8 cellular contexts compared by ENCODE assay signal in genomic region chr9:121269030-121269887, GRCh38.
A peak's percentile ranks its signal among the peaks of the same experiment; 100 is the strongest.
DNase-seq lines count a peak whose midpoint lies in the region; ATAC-seq and TF ChIP-seq lines count a peak whose summit lies in the region.

No MANE protein-coding gene starts in this region.

- peak; percentile 2 to 12 for ATAC-seq in stimulated activated naive B cell treated with anti-CD40 and anti-IgM and Interleukin-4, amounts not matched to agents 10 μg/mL and 1 μg/mL and 100 μg/mL, for 72 hours (replicated peaks)
- ATAC-seq in GM19035 (IDR thresholded peaks at IDR 0.05; ENCODE audit: unreplicated experiment) (no peak), HG03469 (IDR thresholded peaks at IDR 0.05; ENCODE audit: unreplicated experiment) (no peak)

- H3K4me1 Mint-ChIP-seq in stimulated activated naive B cell treated with anti-CD40 and anti-IgM and Interleukin-4, amounts not matched to agents 10 μg/mL and 1 μg/mL and 100 μg/mL, for 72 hours = peaks cover 21 to 41% of the 10 kb centered on the region in 2 donors

- H3K4me1 ChIP-seq in ACC112 (ENCODE audit: control insufficient read depth, insufficient read depth, low read length, unreplicated experiment) (peaks cover 41% of the 10 kb centered on the region), HEK293 (ENCODE audit: control insufficient read depth, insufficient read depth, low read length) (peaks cover 2% of the 10 kb centered on the region; the same call in 1 of the 2 replicates)

- POLR2A ChIA-PET in HEK293 (lab: Yijun Ruan, JAX) = interaction anchor here (0.9 to 2.6 kb wide), 5 partner anchors 9 to 34 kb away, joined by 3 to 17 read pairs (median 8); no protein-coding TSS in a partner anchor

- peak; percentile 50 for DNase-seq in astrocyte of the hippocampus (ENCODE audit: low read depth, low spot score)
- DNase-seq in inferior parietal cortex (ENCODE audit: extremely low spot score) = peak; percentile 53
- DNase-seq in stimulated activated naive B cell treated with anti-CD40 and anti-IgM and Interleukin-4, amounts not matched to agents 10 μg/mL and 1 μg/mL and 100 μg/mL, for 72 hours = no peak
- no peak for DNase-seq in NCI-H1694 treated with DMSO at 0.1 percent for 48 hours (lab: John Stamatoyannopoulos, UW)

- peaks cover 4 to 15% of the 10 kb centered on the region in 2 donors for H3K36me3 Mint-ChIP-seq in stimulated activated naive B cell treated with anti-CD40 and anti-IgM and Interleukin-4, amounts not matched to agents 10 μg/mL and 1 μg/mL and 100 μg/mL, for 72 hours

- H3K27ac Mint-ChIP-seq in stimulated activated naive B cell treated with anti-CD40 and anti-IgM and Interleukin-4, amounts not matched to agents 10 μg/mL and 1 μg/mL and 100 μg/mL, for 72 hours = no peak overlapping the region

- no peaks in the 10 kb centered on the region for H3K36me3 ChIP-seq in ACC112 (ENCODE audit: insufficient read depth, low read length)
- H3K36me3 ChIP-seq in HEK293 (ENCODE audit: control insufficient read depth in 2 of 2, insufficient read depth in 1 of 2, low read length in 2 of 2) = no peaks in the 10 kb centered on the region

- H3K9me3 Mint-ChIP-seq in stimulated activated naive B cell treated with anti-CD40 and anti-IgM and Interleukin-4, amounts not matched to agents 10 μg/mL and 1 μg/mL and 100 μg/mL, for 72 hours = no peaks in the 10 kb centered on the region

- CTCF ChIA-PET in HEK293 (lab: Yijun Ruan, JAX) = interaction anchor here (0.6 to 6.3 kb wide), 6 partner anchors 8 to 1660 kb away, joined by 3 to 70 read pairs (median 4); no protein-coding TSS in a partner anchor

- H3K4me3 ChIP-seq in ACC112 (ENCODE audit: low read depth, low read length) = peak overlapping the region; percentile 99
- no peak overlapping the region for H3K4me3 ChIP-seq in HEK293 (ENCODE audit: low read depth, low read length)

- H3K27ac ChIP-seq in ACC112 (ENCODE audit: low read depth, low read length) = peak overlapping the region; percentile 71
- H3K27ac ChIP-seq in HEK293 (ENCODE audit: extremely low read depth, low read depth, low read length) = no peak overlapping the region

- peaks cover 55% of the 10 kb centered on the region for H3K79me2 ChIP-seq in ACC112 (ENCODE audit: control insufficient read depth, insufficient read depth, low read length, unreplicated experiment)

- H2AFZ ChIP-seq in ACC112 (ENCODE audit: low read length, unreplicated experiment) = peak overlapping the region; percentile 92

- H3K27me3 Mint-ChIP-seq in stimulated activated naive B cell treated with anti-CD40 and anti-IgM and Interleukin-4, amounts not matched to agents 10 μg/mL and 1 μg/mL and 100 μg/mL, for 72 hours = peaks cover 5% of the 10 kb centered on the region in 2 donors

- TF ChIP-seq CTCF in HEK293 (tag by site-specific recombination; IDR thresholded peaks at IDR 0.05) = no peak

- no peaks in the 10 kb centered on the region for H3K27me3 ChIP-seq in ACC112 (ENCODE audit: insufficient read depth, low read length)

- H3K4me3 Mint-ChIP-seq in stimulated activated naive B cell treated with anti-CD40 and anti-IgM and Interleukin-4, amounts not matched to agents 10 μg/mL and 1 μg/mL and 100 μg/mL, for 72 hours = peak overlapping the region; percentile 81 to 88

- no peaks in the 10 kb centered on the region for H3K9me3 ChIP-seq in HEK293 (ENCODE audit: control insufficient read depth, insufficient read depth, low read depth, low read length)

TF ChIP-seq in HEK293, 187 proteins besides CTCF, POLR2A, EP300 and RAD21:
- TF ChIP-seq PRDM4 (tag by site-specific recombination; IDR thresholded peaks at IDR 0.05) (no peak), ZNF629 (tag by site-specific recombination; IDR thresholded peaks at IDR 0.05) (no peak), ZNF10 (tag by site-specific recombination; IDR thresholded peaks at IDR 0.05) (no peak), ZNF211 (tag by site-specific recombination; IDR thresholded peaks at IDR 0.05; ENCODE audit: low read depth) (no peak), ZNF48 (tag by site-specific recombination; IDR thresholded peaks at IDR 0.05) (no peak), ZNF600 (tag by site-specific recombination; IDR thresholded peaks at IDR 0.05) (0 out of 2 replicates have a peak, but pooled peaks have one; percentile 18), ZNF513 (tag by site-specific recombination; IDR thresholded peaks at IDR 0.05) (no peak)
TF ChIP-seq in HEK293: peak in this region for 1.

Comparison
In these comparisons a context has a peak if more than half of its experiments do, and no peak if none do; other contexts are left out.
1. DNase-seq: peak in astrocyte of the hippocampus (single experiment) and inferior parietal cortex (single experiment); none in stimulated activated naive B cell treated with anti-CD40 and anti-IgM and Interleukin-4, amounts not matched to agents 10 μg/mL and 1 μg/mL and 100 μg/mL, for 72 hours (single experiment) and NCI-H1694 treated with DMSO at 0.1 percent for 48 hours (single experiment).
2. ATAC-seq: peak in stimulated activated naive B cell treated with anti-CD40 and anti-IgM and Interleukin-4, amounts not matched to agents 10 μg/mL and 1 μg/mL and 100 μg/mL, for 72 hours (2 of 2); none in GM19035 (single experiment) and HG03469 (single experiment).